Comparison of ENCODE assay signal across 8 cellular contexts in genomic region chr9:34457266-34458012, GRCh38. TPM values are rescaled to one million over a fixed set of nuclear protein-coding genes. Genes with fewer than 3 reads are reported as not detected.
DNase-seq lines count a peak whose midpoint lies in the region; ATAC-seq, FAIRE-seq and TF ChIP-seq lines count a peak whose summit lies in the region.

No MANE protein-coding gene starts in this region.

- no peak overlapping the region for H2AK5ac ChIP-seq in mesendoderm (ENCODE audit: low read length)

- peak overlapping the region; percentile 68 for H3K56ac ChIP-seq in mesendoderm (ENCODE audit: low read length)

- peak overlapping the region; percentile 50; the same call in 1 of the 2 replicates for H2AFZ ChIP-seq in Karpas-422 (ENCODE audit: low read length)

- no peak overlapping the region for H2BK120ac ChIP-seq in mesendoderm (ENCODE audit: low read depth, low read length)

- H3K4me1 Mint-ChIP-seq in activated CD4-positive, alpha-beta T cell treated with anti-CD3 and anti-CD28 coated beads, Interleukin-2, amount 10 ng/mL, durations not matched to agents 7 days and 5 days, result peaks cover 48% of the 10 kb centered on the region

- POLR2A ChIA-PET in activated CD4-positive, alpha-beta T cell treated with anti-CD3 and anti-CD28 coated beads, Interleukin-2, amount 10 ng/mL, durations not matched to agents 7 days and 5 days (lab: Charles Lee), result no interaction called here

- no peak for TF ChIP-seq CTCF in D721Med (IDR thresholded peaks at IDR 0.05; ENCODE audit: insufficient read depth, missing control alignments)

- H4K20me1 ChIP-seq in Karpas-422 (ENCODE audit: insufficient read depth, low read depth, low read length), result peaks cover 16% of the 10 kb centered on the region; the same call in 1 of the 2 replicates

- H3K27me3 Mint-ChIP-seq in activated CD4-positive, alpha-beta T cell treated with anti-CD3 and anti-CD28 coated beads, Interleukin-2, amount 10 ng/mL, durations not matched to agents 7 days and 5 days, result peaks cover 13% of the 10 kb centered on the region

- no peaks in the 10 kb centered on the region for H3K79me2 ChIP-seq in Karpas-422 (ENCODE audit: low read length)
- no peaks in the 10 kb centered on the region for H3K79me2 ChIP-seq in mesendoderm (ENCODE audit: control insufficient read depth, insufficient read depth, low read length)

- no peaks in the 10 kb centered on the region for H3K36me3 ChIP-seq in Karpas-422 (ENCODE audit: insufficient read depth, low read length)
- no peaks in the 10 kb centered on the region for H3K36me3 ChIP-seq in mesendoderm (ENCODE audit: control insufficient read depth, insufficient read depth, low read length)

- no peak overlapping the region for H3K4ac ChIP-seq in mesendoderm (ENCODE audit: low read depth, low read length)

- H3K18ac ChIP-seq in mesendoderm (ENCODE audit: low read length), result no peak overlapping the region

- no peak overlapping the region for H4K5ac ChIP-seq in mesendoderm (ENCODE audit: low read length)

- ATAC-seq in GM21619 (IDR thresholded peaks at IDR 0.05; ENCODE audit: unreplicated experiment) (no peak), HG03039 (IDR thresholded peaks at IDR 0.05; ENCODE audit: unreplicated experiment) (no peak)

- H3K4me3 Mint-ChIP-seq in activated CD4-positive, alpha-beta T cell treated with anti-CD3 and anti-CD28 coated beads, Interleukin-2, amount 10 ng/mL, durations not matched to agents 7 days and 5 days, result peak overlapping the region; percentile 89

- peak overlapping the region; percentile 80 for H3K27ac Mint-ChIP-seq in activated CD4-positive, alpha-beta T cell treated with anti-CD3 and anti-CD28 coated beads, Interleukin-2, amount 10 ng/mL, durations not matched to agents 7 days and 5 days

- H2BK5ac ChIP-seq in mesendoderm (ENCODE audit: low read length), result no peak overlapping the region

- H3K27me3 ChIP-seq in Karpas-422 (ENCODE audit: low read length) (no peaks in the 10 kb centered on the region), mesendoderm (ENCODE audit: insufficient read depth, low read length, poor library complexity) (peaks cover 3% of the 10 kb centered on the region)

- no peaks in the 10 kb centered on the region for H3K9me3 ChIP-seq in Karpas-422 (ENCODE audit: low read length)

- peak overlapping the region; percentile 82 for H3K4me3 ChIP-seq in Karpas-422 (ENCODE audit: low read length)
- H3K4me3 ChIP-seq in mesendoderm (ENCODE audit: low read length), result peak overlapping the region; percentile 77

- H3K4me1 ChIP-seq in Karpas-422 (ENCODE audit: low read length) (peaks cover 17% of the 10 kb centered on the region), mesendoderm (ENCODE audit: control insufficient read depth, low read depth, low read length) (peaks cover 9% of the 10 kb centered on the region)

- peak; percentile 28 for DNase-seq in D721Med (ENCODE audit: insufficient read length, low spot score)
- DNase-seq in Karpas-422, result peak; percentile 49
- DNase-seq in activated CD4-positive, alpha-beta T cell treated with anti-CD3 and anti-CD28 coated beads, Interleukin-2, amount 10 ng/mL, durations not matched to agents 7 days and 5 days, result peak; percentile 24
- no peak for DNase-seq in epithelial cell of prostate (ENCODE audit: low read depth, low spot score)
- DNase-seq in mesendoderm, result peak; percentile 86

- H3K9ac ChIP-seq in Karpas-422 (ENCODE audit: low read length) (peak overlapping the region; percentile 79), mesendoderm (ENCODE audit: low read length) (peak overlapping the region; percentile 64)

- H4K8ac ChIP-seq in mesendoderm (ENCODE audit: low read depth, low read length), result no peak overlapping the region

- H3K9me2 ChIP-seq in Karpas-422 (replicated peaks; ENCODE audit: insufficient read depth, low read length), result no peaks in the 10 kb centered on the region

- no peaks in the 10 kb centered on the region for H3K9me3 Mint-ChIP-seq in activated CD4-positive, alpha-beta T cell treated with anti-CD3 and anti-CD28 coated beads, Interleukin-2, amount 10 ng/mL, durations not matched to agents 7 days and 5 days

- H3K27ac ChIP-seq in Karpas-422 (ENCODE audit: low read length), result no peak overlapping the region
- peak overlapping the region; percentile 54 for H3K27ac ChIP-seq in epithelial cell of prostate
- no peak overlapping the region for H3K27ac ChIP-seq in mesendoderm (ENCODE audit: low read depth, low read length)
- peak overlapping the region; percentile 23 for H3K27ac ChIP-seq in temporal lobe (ENCODE audit: low read depth, low read length)

- H3K23ac ChIP-seq in mesendoderm (ENCODE audit: low read length), result no peak overlapping the region

- CTCF ChIA-PET in activated CD4-positive, alpha-beta T cell treated with anti-CD3 and anti-CD28 coated beads, Interleukin-2, amount 10 ng/mL, durations not matched to agents 7 days and 5 days (lab: Charles Lee), result interaction anchor here (0.6 to 2.1 kb wide), 2 partner anchors 13 to 28 kb away, joined by 3 to 4 read pairs; no protein-coding TSS in a partner anchor

- peaks cover 6% of the 10 kb centered on the region for H3K79me1 ChIP-seq in mesendoderm (ENCODE audit: low read length)

- H2BK15ac ChIP-seq in mesendoderm (replicated peaks; ENCODE audit: low read depth), result no peak overlapping the region

- FAIRE-seq in D721Med (lab: Jason Lieb, UNC), result no peak

- peaks cover 2% of the 10 kb centered on the region for H3K36me3 Mint-ChIP-seq in activated CD4-positive, alpha-beta T cell treated with anti-CD3 and anti-CD28 coated beads, Interleukin-2, amount 10 ng/mL, durations not matched to agents 7 days and 5 days (ENCODE audit: low read depth)

- WGBS in mesendoderm (ENCODE audit: extremely low coverage, insufficient coverage, low lambda C conversion rate), result no CpG with 5 or more reads among the region's 48 CpGs

- H3K4me2 ChIP-seq in Karpas-422 (ENCODE audit: low read depth, low read length, poor library complexity, severe bottlenecking), result peak overlapping the region; percentile 83
- H3K4me2 ChIP-seq in mesendoderm (ENCODE audit: low read length), result peak overlapping the region; percentile 34

RNA-seq across cellular contexts. Expression of gene FAM219A, which starts 0.9 kb away (rescaled TPM):
- total RNA-seq in Karpas-422 (2014; rRNA removed; shearing (Covaris generic); ENCODE audit: low replicate concordance), result 3.7 and 4.5 TPM in 2 replicates
- total RNA-seq in activated CD4-positive, alpha-beta T cell treated with anti-CD3 and anti-CD28 coated beads, Interleukin-2, amount 10 ng/mL, durations not matched to agents 7 days and 5 days, result 10 to 100 TPM; 11.6 to 12.7 TPM
- 7.3 TPM for polyA plus RNA-seq in mesendoderm (2013, experiment 1 of 2)
- 7.0 TPM for polyA plus RNA-seq in mesendoderm (2013, experiment 2 of 2)
- total RNA-seq in temporal lobe, result 28.8 TPM

RNA-seq across cellular contexts. Expression of gene DNAI1, which starts 1.2 kb away (rescaled TPM):
- 1.6 and 3.4 TPM in 2 replicates for total RNA-seq in Karpas-422 (2014; rRNA removed; shearing (Covaris generic); ENCODE audit: low replicate concordance)
- not detected for total RNA-seq in activated CD4-positive, alpha-beta T cell treated with anti-CD3 and anti-CD28 coated beads, Interleukin-2, amount 10 ng/mL, durations not matched to agents 7 days and 5 days
- polyA plus RNA-seq in mesendoderm (2013, experiment 1 of 2), result 0.07 TPM
- 0.08 TPM for polyA plus RNA-seq in mesendoderm (2013, experiment 2 of 2)
- total RNA-seq in temporal lobe, result 0.25 TPM

Comparison
In these comparisons a context has a peak if more than half of its experiments do, and no peak if none do; other contexts are left out.
1. H3K27ac ChIP-seq: peak in epithelial cell of prostate (single experiment) and temporal lobe (single experiment); none in Karpas-422 (single experiment) and mesendoderm (single experiment).